16 cellular contexts compared by ENCODE assay signal in the genomic region with DNA sequence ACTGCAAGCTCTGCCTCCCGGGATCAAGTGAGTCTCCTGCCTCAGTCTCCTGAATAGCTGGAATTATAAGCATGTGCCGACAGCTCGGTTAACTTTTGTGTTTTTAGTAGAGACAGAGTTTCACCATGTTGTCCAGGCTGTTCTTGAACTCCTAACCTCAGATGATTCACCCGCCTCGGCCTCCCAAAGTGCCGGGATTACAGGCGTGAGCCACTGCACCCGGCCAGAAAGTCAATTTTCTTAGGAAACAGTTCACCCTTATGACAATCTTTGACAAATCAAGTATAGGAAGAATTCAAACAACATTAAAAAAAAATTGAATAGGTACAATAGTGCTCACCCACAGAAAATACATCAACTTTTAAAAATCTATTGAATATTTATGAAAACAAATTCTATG. TPM values are rescaled to one million over a fixed set of nuclear protein-coding genes. Genes with fewer than 3 reads are reported as not detected.
DNase-seq lines count a peak whose midpoint lies in the region; ATAC-seq and TF ChIP-seq lines count a peak whose summit lies in the region.
"Had no signal": no experiment of that assay in that cellular context is flagged by ENCODE, and none has a peak within 500 bp of the region (broad histone marks: within the 10 kb centered on the region; RNA-seq: fewer than 3 reads in every experiment).

No MANE protein-coding gene starts in this region.

- H3K9me3 ChIP-seq in neuronal stem cell (replicated peaks in 1 of 2; ENCODE audit: control insufficient read depth in 2 of 2, insufficient read depth in 1 of 2, low read depth in 1 of 2, low read length in 2 of 2): no peaks in the 10 kb centered on the region
- H3K9me3 ChIP-seq: BLaER1 had no signal

- H3K4me1 Mint-ChIP-seq in WTC11: peaks cover 57% of the 10 kb centered on the region
- H3K4me1 Mint-ChIP-seq: CD4-positive, alpha-beta memory T cell had no signal

- no peak overlapping the region for H3K14ac ChIP-seq in neuronal stem cell (ENCODE audit: low read length)

- peak; percentile 7 for DNase-seq in HT1080 (ENCODE audit: low read depth)
- no peak for DNase-seq in WTC11 (ENCODE audit: low spot score)
- DNase-seq in fibroblast of mammary gland (ENCODE audit: low read depth): peak; percentile 3
- no peak for DNase-seq in NCI-H1048 (lab: John Stamatoyannopoulos, UW)
- no peak for DNase-seq in neuronal stem cell (ENCODE audit: low spot score)
- DNase-seq in activated CD4-positive, alpha-beta T cell treated with anti-CD3 and anti-CD28 coated beads, Interleukin-2, amount 50 U/mL, for 48 hours: no peak
- DNase-seq: 8988T; CD4-positive, alpha-beta memory T cell; DMS153; DMS79; GDM1; GOT3; H7 had no signal

- H3K4me3 Mint-ChIP-seq in WTC11: no peak overlapping the region
- H3K4me3 Mint-ChIP-seq: CD14-positive monocyte; CD4-positive, alpha-beta memory T cell had no signal

- no peak overlapping the region for H3K18ac ChIP-seq in neuronal stem cell (ENCODE audit: low read length)

- H2BK15ac ChIP-seq in neuronal stem cell (ENCODE audit: low read length): no peak overlapping the region

- ATAC-seq in WTC11 (no peak), GM21381 (IDR thresholded peaks at IDR 0.05; ENCODE audit: unreplicated experiment) (no peak)

- H4K8ac ChIP-seq in neuronal stem cell (ENCODE audit: low read depth, low read length): no peak overlapping the region

- H2AK5ac ChIP-seq in neuronal stem cell (ENCODE audit: low read depth, low read length): no peak overlapping the region

- no peak overlapping the region for H3K23ac ChIP-seq in neuronal stem cell (ENCODE audit: low read depth, low read length, poor library complexity)

- H3K36me3 Mint-ChIP-seq in WTC11: no peaks in the 10 kb centered on the region
- H3K36me3 Mint-ChIP-seq: CD14-positive monocyte; CD4-positive, alpha-beta memory T cell had no signal

- no peak overlapping the region for H4K91ac ChIP-seq in neuronal stem cell (ENCODE audit: low read depth, low read length, poor library complexity)

- no peaks in the 10 kb centered on the region for H3K27me3 ChIP-seq in neuronal stem cell (ENCODE audit: control insufficient read depth in 3 of 3, insufficient read depth in 3 of 3, low read depth in 1 of 3, low read length in 3 of 3)
- H3K27me3 ChIP-seq: BLaER1 had no signal

- POLR2A ChIA-PET in WTC11 (lab: Charles Lee): interaction anchor here (0.7 kb wide), 1 partner anchor 884 kb away, joined by 14 read pairs; no protein-coding TSS in a partner anchor

- H3K9me3 Mint-ChIP-seq in WTC11: no peaks in the 10 kb centered on the region; the same call in 1 of the 2 replicates
- H3K9me3 Mint-ChIP-seq: CD4-positive, alpha-beta memory T cell had no signal

- H3K79me1 ChIP-seq in neuronal stem cell (ENCODE audit: low read depth, low read length): no peaks in the 10 kb centered on the region

- no peaks in the 10 kb centered on the region for H3K36me3 ChIP-seq in neuronal stem cell (replicated peaks in 1 of 2; ENCODE audit: control insufficient read depth in 2 of 2, insufficient read depth in 2 of 2, low read length in 2 of 2)
- H3K36me3 ChIP-seq: BLaER1 had no signal

- no peak overlapping the region for H2AFZ ChIP-seq in neuronal stem cell (ENCODE audit: low read length)

- no peak overlapping the region for H2BK5ac ChIP-seq in neuronal stem cell (ENCODE audit: low read length)

- H3K4me3 ChIP-seq in fibroblast of mammary gland (ENCODE audit: control insufficient read depth, low read depth, low read length) (no peak overlapping the region), neuronal stem cell (ENCODE audit: low read length in 2 of 2) (no peak overlapping the region)
- H3K4me3 ChIP-seq: BLaER1 had no signal

- H3K4ac ChIP-seq in neuronal stem cell (ENCODE audit: low read length): no peak overlapping the region

- no CpG with 5 or more reads among the region's 8 CpGs for WGBS in neuronal stem cell (ENCODE audit: extremely low coverage in 2 of 2, insufficient read length in 2 of 2, insufficient replicate concordance in 1 of 2), 2 donors

- H2BK12ac ChIP-seq in neuronal stem cell (ENCODE audit: low read length): no peak overlapping the region

- 0 out of 2 replicates have a peak overlapping the region, but pooled peaks have one; percentile 47 for H3K27ac Mint-ChIP-seq in WTC11
- H3K27ac Mint-ChIP-seq: CD14-positive monocyte; CD4-positive, alpha-beta memory T cell had no signal

- H3K27ac ChIP-seq in neuronal stem cell (replicated peaks; ENCODE audit: low read length): no peak overlapping the region
- H3K27ac ChIP-seq: BLaER1 had no signal

- H2BK120ac ChIP-seq in neuronal stem cell (ENCODE audit: low read depth, low read length): no peak overlapping the region

- H3K27me3 Mint-ChIP-seq in WTC11 (ENCODE audit: low read depth): no peaks in the 10 kb centered on the region

- no peak overlapping the region for H3K4me2 ChIP-seq in neuronal stem cell (ENCODE audit: insufficient read depth, low read length, poor library complexity, severe bottlenecking)
- H3K4me2 ChIP-seq: BLaER1 had no signal

- H3K4me1 ChIP-seq in neuronal stem cell (ENCODE audit: control insufficient read depth in 2 of 2, insufficient read depth in 1 of 2, low read depth in 1 of 2, low read length in 2 of 2): peaks cover 0 to 2% of the 10 kb centered on the region in 2 donors
- H3K4me1 ChIP-seq: BLaER1 had no signal

- CTCF ChIA-PET in WTC11 (lab: Charles Lee): interaction anchor here (0.7 to 1.0 kb wide), 2 partner anchors 25 to 213 kb away, joined by 3 to 5 read pairs; no protein-coding TSS in a partner anchor

- no peak overlapping the region for H3K9ac ChIP-seq in neuronal stem cell (ENCODE audit: low read depth, low read length, poor library complexity)
- H3K9ac ChIP-seq: BLaER1 had no signal

- no peak for TF ChIP-seq CTCF in WTC11 (IDR thresholded peaks at IDR 0.05)
- no peak for TF ChIP-seq CTCF in fibroblast of mammary gland (conservative IDR thresholded peaks at IDR 0.05; ENCODE audit: control insufficient read depth, insufficient read depth, low read depth, low read length)

TF ChIP-seq in WTC11, 78 proteins besides CTCF, POLR2A, EP300 and RAD21 (continues in another document):
- TF ChIP-seq, protein P1, sequence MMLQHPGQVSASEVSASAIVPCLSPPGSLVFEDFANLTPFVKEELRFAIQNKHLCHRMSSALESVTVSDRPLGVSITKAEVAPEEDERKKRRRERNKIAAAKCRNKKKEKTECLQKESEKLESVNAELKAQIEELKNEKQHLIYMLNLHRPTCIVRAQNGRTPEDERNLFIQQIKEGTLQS (CRISPR knock-in tag; conservative IDR thresholded peaks at IDR 0.05): no peak
- TF ChIP-seq SP1 (CRISPR knock-in tag; conservative IDR thresholded peaks at IDR 0.05) (no peak), E2F5 (CRISPR knock-in tag; IDR thresholded peaks at IDR 0.05) (no peak), ZBTB43 (CRISPR knock-in tag; IDR thresholded peaks at IDR 0.05) (no peak), IRF2 (CRISPR knock-in tag; IDR thresholded peaks at IDR 0.05; ENCODE audit: borderline replicate concordance, low read depth) (no peak), PREB (CRISPR knock-in tag; IDR thresholded peaks at IDR 0.05; ENCODE audit: borderline replicate concordance) (no peak), CREM (CRISPR knock-in tag; IDR thresholded peaks at IDR 0.05) (no peak)
- TF ChIP-seq, protein P2, sequence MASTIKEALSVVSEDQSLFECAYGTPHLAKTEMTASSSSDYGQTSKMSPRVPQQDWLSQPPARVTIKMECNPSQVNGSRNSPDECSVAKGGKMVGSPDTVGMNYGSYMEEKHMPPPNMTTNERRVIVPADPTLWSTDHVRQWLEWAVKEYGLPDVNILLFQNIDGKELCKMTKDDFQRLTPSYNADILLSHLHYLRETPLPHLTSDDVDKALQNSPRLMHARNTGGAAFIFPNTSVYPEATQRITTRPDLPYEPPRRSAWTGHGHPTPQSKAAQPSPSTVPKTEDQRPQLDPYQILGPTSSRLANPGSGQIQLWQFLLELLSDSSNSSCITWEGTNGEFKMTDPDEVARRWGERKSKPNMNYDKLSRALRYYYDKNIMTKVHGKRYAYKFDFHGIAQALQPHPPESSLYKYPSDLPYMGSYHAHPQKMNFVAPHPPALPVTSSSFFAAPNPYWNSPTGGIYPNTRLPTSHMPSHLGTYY (CRISPR knock-in tag; IDR thresholded peaks at IDR 0.05): no peak
- TF ChIP-seq, protein P3, sequence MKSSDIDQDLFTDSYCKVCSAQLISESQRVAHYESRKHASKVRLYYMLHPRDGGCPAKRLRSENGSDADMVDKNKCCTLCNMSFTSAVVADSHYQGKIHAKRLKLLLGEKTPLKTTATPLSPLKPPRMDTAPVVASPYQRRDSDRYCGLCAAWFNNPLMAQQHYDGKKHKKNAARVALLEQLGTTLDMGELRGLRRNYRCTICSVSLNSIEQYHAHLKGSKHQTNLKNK (CRISPR knock-in tag; IDR thresholded peaks at IDR 0.05): no peak

RNA-seq across cellular contexts. Expression of gene DUT, which starts 23.6 kb away (rescaled TPM):
- 132 and 160 TPM in 2 replicates for total RNA-seq in HT1080 (2014; rRNA removed; shearing (Covaris generic))
- polyA plus RNA-seq in HT1080 (2015; cell fraction: cytosol; rRNA removed): 161 and 165 TPM in 2 replicates
- polyA plus RNA-seq in HT1080 (2015; cell fraction: nucleus; rRNA removed): 140 and 170 TPM in 2 replicates
- total RNA-seq in WTC11 (2021): 195 to 204 TPM (median 195 TPM) in 3 replicates
- polyA plus RNA-seq in neuronal stem cell (2013, experiment 1 of 2): 99.8 TPM
- 114 TPM for polyA plus RNA-seq in neuronal stem cell (2013, experiment 2 of 2)

Comparison
In these comparisons a context has a peak if more than half of its experiments do, and no peak if none do; other contexts are left out.
1. DNase-seq: peak in HT1080 (single experiment) and fibroblast of mammary gland (single experiment); none in WTC11 (single experiment), NCI-H1048 (single experiment), neuronal stem cell (single experiment) and activated CD4-positive, alpha-beta T cell treated with anti-CD3 and anti-CD28 coated beads, Interleukin-2, amount 50 U/mL, for 48 hours (0 of 2).